7 cellular contexts compared by ENCODE assay signal in the genomic region with DNA sequence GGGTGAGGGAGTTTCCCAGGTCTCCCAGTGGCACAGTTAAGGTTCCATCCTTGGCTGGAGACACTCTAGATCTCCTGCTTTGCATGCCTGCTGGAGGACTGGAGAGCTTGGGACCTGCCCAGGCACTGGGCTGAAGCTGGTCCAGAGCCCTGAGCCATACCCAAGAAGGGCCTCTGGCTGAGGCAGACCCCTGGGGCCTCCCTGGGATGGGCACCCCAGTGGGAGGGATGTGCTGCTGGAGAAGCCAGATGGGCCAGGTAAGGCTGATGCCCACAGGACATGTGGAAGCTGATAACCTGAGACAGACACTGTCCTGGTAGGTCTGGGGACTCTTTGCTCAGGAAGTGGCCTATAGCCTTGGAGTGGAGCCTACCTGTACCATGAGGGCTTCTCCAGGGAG.
"Had no signal": no experiment of that assay in that cellular context is flagged by ENCODE, and none has a peak within 500 bp of the region (broad histone marks: within the 10 kb centered on the region; RNA-seq: fewer than 3 reads in every experiment).

No MANE protein-coding gene starts in this region.

- H3K27ac ChIP-seq: GM23248 had no signal

- H3K4me3 ChIP-seq: GM23248, HAP-1 had no signal

- H3K36me3 ChIP-seq: HAP-1 had no signal

- DNase-seq: GM23248, GOT3, H7, HFFc6, IMR-90 had no signal

- H3K27ac Mint-ChIP-seq: HFFc6 had no signal

- H3K4me1 ChIP-seq: HAP-1 had no signal

- ATAC-seq: HCT116 had no signal

- H3K9me3 Mint-ChIP-seq: HFFc6 had no signal

- H3K4me3 Mint-ChIP-seq: HFFc6 had no signal

- H3K9me3 ChIP-seq: HAP-1 had no signal
